ENCODE assay signal across 8 cellular contexts in genomic region chr6:39114707-39115599, GRCh38. TPM values are rescaled to one million over a fixed set of nuclear protein-coding genes. Genes with fewer than 3 reads are reported as not detected.
DNase-seq lines count a peak whose midpoint lies in the region; ATAC-seq and TF ChIP-seq lines count a peak whose summit lies in the region.

Gene SAYSD1, minus strand, starts transcription at chr6:39115186. Its CDS starts 97 bp downstream, at chr6:39115089.

- H3K36me3 Mint-ChIP-seq in activated naive CD8-positive, alpha-beta T cell = peaks cover 5% of the 10 kb centered on the region

- H3K4me1 Mint-ChIP-seq in activated naive CD8-positive, alpha-beta T cell (ENCODE audit: low read depth) = peaks cover 58% of the 10 kb centered on the region

- peak within 1 kb of the TSS; percentile 82 for H3K27ac ChIP-seq in temporal lobe (ENCODE audit: low read depth, low read length)

- H3K27ac Mint-ChIP-seq in activated naive CD8-positive, alpha-beta T cell = peak within 1 kb of the TSS; percentile 99

- H3K4me3 Mint-ChIP-seq in activated naive CD8-positive, alpha-beta T cell = peak within 1 kb of the TSS; percentile 98

- no peaks in the 10 kb centered on the region for H3K27me3 Mint-ChIP-seq in activated naive CD8-positive, alpha-beta T cell

- H3K9me3 Mint-ChIP-seq in activated naive CD8-positive, alpha-beta T cell (ENCODE audit: low read depth) = no peaks in the 10 kb centered on the region

- peak; percentile 93 for ATAC-seq in HG02610 (IDR thresholded peaks at IDR 0.05; ENCODE audit: unreplicated experiment)
- peak; percentile 96 for ATAC-seq in omental fat pad (ENCODE audit: low FRiP score)

- TF ChIP-seq CTCF in GM10266 (IDR thresholded peaks at IDR 0.05; ENCODE audit: control insufficient read depth, insufficient read depth, low read depth, missing control alignments) (no peak), omental fat pad (IDR thresholded peaks at IDR 0.05) (no peak)

- DNase-seq in GM10266 (ENCODE audit: extremely low spot score) = peak; percentile 90
- DNase-seq in NCI-H1092 (lab: John Stamatoyannopoulos, UW) = peak; percentile 89
- DNase-seq in SKM-1 (lab: John Stamatoyannopoulos, UW; ENCODE audit: unreplicated experiment) = peak; percentile 86
- peak; percentile 93 for DNase-seq in glomerular visceral epithelial cell (ENCODE audit: extremely low spot score)
- DNase-seq in omental fat pad (ENCODE audit: low spot score) = peak; percentile 54

RNA-seq across cellular contexts. Expression of gene SAYSD1, which starts in this region (rescaled TPM):
- total RNA-seq in omental fat pad (10 to 100 TPM; 13.3 to 20.5 (median 16.3) TPM), temporal lobe (16.5 TPM)

Comparison
In these comparisons a context has a peak if more than half of its experiments do, and no peak if none do; other contexts are left out.
1. Peak in every context shown above with its lines: DNase-seq, ATAC-seq and H3K27ac ChIP-seq.